In genomic region chr9:136867480-136867879, GRCh38 we compare ENCODE assay signal across 12 cellular contexts. TPM values are rescaled to one million over a fixed set of nuclear protein-coding genes. Genes with fewer than 3 reads are reported as not detected.
A peak's percentile ranks its signal among the peaks of the same experiment; 100 is the strongest.
DNase-seq lines count a peak whose midpoint lies in the region; ATAC-seq and TF ChIP-seq lines count a peak whose summit lies in the region.
"Had no signal": no experiment of that assay in that cellular context is flagged by ENCODE, and none has a peak within 500 bp of the region (broad histone marks: within the 10 kb centered on the region; RNA-seq: fewer than 3 reads in every experiment).

No MANE protein-coding gene starts in this region.

- no peak overlapping the region for H3K4me3 ChIP-seq in suprapubic skin

- no peaks in the 10 kb centered on the region for H3K27me3 ChIP-seq in suprapubic skin
- H3K27me3 ChIP-seq: Peyer's patch, stomach had no signal

- H3K4me1 ChIP-seq in suprapubic skin: peaks cover 29% of the 10 kb centered on the region

- H3K36me3 Mint-ChIP-seq in stimulated activated naive CD8-positive, alpha-beta T cell treated with anti-CD3 and anti-CD28 coated beads, Interleukin-15, Interleukin-2, amounts not matched to agents 100 ng/mL and 50 ng/mL, for 24 hours (ENCODE audit: low read depth): peaks cover 13% of the 10 kb centered on the region
- H3K36me3 Mint-ChIP-seq in activated CD8-positive, alpha-beta T cell treated with anti-CD3 and anti-CD28 coated beads for 36 hours (ENCODE audit: low read depth): peaks cover 15% of the 10 kb centered on the region
- H3K36me3 Mint-ChIP-seq in memory B cell: peaks cover 5% of the 10 kb centered on the region

- no peak for TF ChIP-seq EP300 in suprapubic skin (IDR thresholded peaks at IDR 0.05)

- peak overlapping the region; percentile 74 for H3K4me3 Mint-ChIP-seq in stimulated activated naive CD8-positive, alpha-beta T cell treated with anti-CD3 and anti-CD28 coated beads, Interleukin-15, Interleukin-2, amounts not matched to agents 100 ng/mL and 50 ng/mL, for 24 hours
- H3K4me3 Mint-ChIP-seq in activated CD8-positive, alpha-beta T cell treated with anti-CD3 and anti-CD28 coated beads for 36 hours: peak overlapping the region; percentile 69
- H3K4me3 Mint-ChIP-seq in memory B cell: peak overlapping the region; percentile 21

- 95% methylated on average over 18 of the region's 18 CpGs for WGBS in suprapubic skin

- H3K27ac ChIP-seq in suprapubic skin: no peak overlapping the region

- intact Hi-C loops in activated CD8-positive, alpha-beta T cell treated with anti-CD3 and anti-CD28 coated beads for 36 hours (cut with micrococcal nuclease): no loop called here

- no peak overlapping the region for H3K27ac Mint-ChIP-seq in stimulated activated naive CD8-positive, alpha-beta T cell treated with anti-CD3 and anti-CD28 coated beads, Interleukin-15, Interleukin-2, amounts not matched to agents 100 ng/mL and 50 ng/mL, for 24 hours
- H3K27ac Mint-ChIP-seq in activated CD8-positive, alpha-beta T cell treated with anti-CD3 and anti-CD28 coated beads for 36 hours: peak overlapping the region; percentile 66
- H3K27ac Mint-ChIP-seq in memory B cell: no peak overlapping the region

- H3K9me3 Mint-ChIP-seq in stimulated activated naive CD8-positive, alpha-beta T cell treated with anti-CD3 and anti-CD28 coated beads, Interleukin-15, Interleukin-2, amounts not matched to agents 100 ng/mL and 50 ng/mL, for 24 hours: no peaks in the 10 kb centered on the region
- H3K9me3 Mint-ChIP-seq in activated CD8-positive, alpha-beta T cell treated with anti-CD3 and anti-CD28 coated beads for 36 hours: peaks cover under 1% of the 10 kb centered on the region
- no peaks in the 10 kb centered on the region for H3K9me3 Mint-ChIP-seq in memory B cell

- no peak for DNase-seq in stimulated activated naive CD8-positive, alpha-beta T cell treated with anti-CD3 and anti-CD28 coated beads, Interleukin-15, Interleukin-2, amounts not matched to agents 100 U/mL and 50 U/mL, for 24 hours
- DNase-seq in activated CD8-positive, alpha-beta T cell treated with anti-CD3 and anti-CD28 coated beads for 36 hours: no peak
- no peak for DNase-seq in memory B cell (ENCODE audit: low spot score in 2 of 2)
- no peak for DNase-seq in superior temporal gyrus (ENCODE audit: extremely low spot score)
- no peak for DNase-seq in suprapubic skin (ENCODE audit: low spot score in 2 of 2)
- no peak for DNase-seq in GM19238 (ENCODE audit: insufficient read length, low spot score)
- DNase-seq: NCI-H1048; stimulated activated CD4-positive, alpha-beta T cell treated with anti-CD3 and anti-CD28 coated beads, Interleukin-4, amount 100 ng/mL, for 1 hour; stomach had no signal

- no peak for TF ChIP-seq CTCF in activated CD8-positive, alpha-beta T cell treated with anti-CD3 and anti-CD28 coated beads for 36 hours (IDR thresholded peaks at IDR 0.05)
- no peak for TF ChIP-seq CTCF in suprapubic skin (IDR thresholded peaks at IDR 0.05)

- CTCF ChIA-PET in activated CD8-positive, alpha-beta T cell treated with anti-CD3 and anti-CD28 coated beads for 36 hours (lab: Charles Lee): interaction anchor here (1.2 to 1.8 kb wide), 2 partner anchors 25 to 75 kb away, joined by 3 to 5 read pairs; partner anchors contain the start of gene AJM1

- POLR2A ChIA-PET in activated CD8-positive, alpha-beta T cell treated with anti-CD3 and anti-CD28 coated beads for 36 hours (lab: Charles Lee): interaction anchor here (0.9 to 2.0 kb wide), 3 partner anchors 8 to 15 kb away, joined by 3 to 6 read pairs (median 5); no protein-coding TSS in a partner anchor

- H3K9me3 ChIP-seq in suprapubic skin: no peaks in the 10 kb centered on the region

- H3K27me3 Mint-ChIP-seq in stimulated activated naive CD8-positive, alpha-beta T cell treated with anti-CD3 and anti-CD28 coated beads, Interleukin-15, Interleukin-2, amounts not matched to agents 100 ng/mL and 50 ng/mL, for 24 hours: no peaks in the 10 kb centered on the region
- no peaks in the 10 kb centered on the region for H3K27me3 Mint-ChIP-seq in activated CD8-positive, alpha-beta T cell treated with anti-CD3 and anti-CD28 coated beads for 36 hours
- no peaks in the 10 kb centered on the region for H3K27me3 Mint-ChIP-seq in memory B cell

- no peak for ATAC-seq in stimulated activated naive CD8-positive, alpha-beta T cell treated with anti-CD3 and anti-CD28 coated beads, Interleukin-15, Interleukin-2, amounts not matched to agents 100 U/mL and 50 U/mL, for 24 hours
- ATAC-seq in activated CD8-positive, alpha-beta T cell treated with anti-CD3 and anti-CD28 coated beads for 36 hours: no peak
- ATAC-seq in memory B cell (ENCODE audit: low read depth) (no peak), HG03097 (IDR thresholded peaks at IDR 0.05; ENCODE audit: low FRiP score, unreplicated experiment) (no peak)

- H3K4me1 Mint-ChIP-seq in stimulated activated naive CD8-positive, alpha-beta T cell treated with anti-CD3 and anti-CD28 coated beads, Interleukin-15, Interleukin-2, amounts not matched to agents 100 ng/mL and 50 ng/mL, for 24 hours (ENCODE audit: low read depth): peaks cover 18% of the 10 kb centered on the region
- H3K4me1 Mint-ChIP-seq in activated CD8-positive, alpha-beta T cell treated with anti-CD3 and anti-CD28 coated beads for 36 hours (ENCODE audit: low read depth): peaks cover 10% of the 10 kb centered on the region
- H3K4me1 Mint-ChIP-seq in memory B cell: peaks cover 10% of the 10 kb centered on the region

- H3K36me3 ChIP-seq in suprapubic skin: peaks cover 12% of the 10 kb centered on the region

- TF ChIP-seq POLR2A in suprapubic skin (IDR thresholded peaks at IDR 0.05): no peak

RNA-seq across cellular contexts. Expression of gene EDF1, which starts 1.4 kb away (rescaled TPM):
- total RNA-seq in activated CD8-positive, alpha-beta T cell treated with anti-CD3 and anti-CD28 coated beads for 36 hours: 100 to 1,000 TPM; 254 to 270 TPM
- total RNA-seq in suprapubic skin: 100 to 1,000 TPM; 236 to 328 (median 311) TPM

RNA-seq across cellular contexts. Expression of gene MAMDC4, which starts 15.3 kb away (rescaled TPM):
- total RNA-seq in activated CD8-positive, alpha-beta T cell treated with anti-CD3 and anti-CD28 coated beads for 36 hours: 10 to 100 TPM; 18.5 to 19.1 TPM
- total RNA-seq in suprapubic skin: 1 to 10 TPM; 1.3 to 3.9 (median 1.8) TPM

RNA-seq across cellular contexts. Expression of gene PHPT1, which starts 18.3 kb away (rescaled TPM):
- 100 to 1,000 TPM; 123 to 124 TPM for total RNA-seq in activated CD8-positive, alpha-beta T cell treated with anti-CD3 and anti-CD28 coated beads for 36 hours
- total RNA-seq in suprapubic skin: 10 to 100 TPM; 41.9 to 64.2 (median 46.6) TPM

RNA-seq across cellular contexts. Expression of gene TRAF2, which starts 18.8 kb away (rescaled TPM):
- total RNA-seq in activated CD8-positive, alpha-beta T cell treated with anti-CD3 and anti-CD28 coated beads for 36 hours: 10 to 100 TPM; 34.8 to 40.5 TPM
- total RNA-seq in suprapubic skin: 10 to 100 TPM in 2 of 4 donors, 1 to 10 TPM in 2; 8.6 to 16.1 (median 10.5) TPM

RNA-seq across cellular contexts. Expression of gene AJM1, which starts 25.2 kb away (rescaled TPM):
- total RNA-seq in activated CD8-positive, alpha-beta T cell treated with anti-CD3 and anti-CD28 coated beads for 36 hours: 1 to 10 TPM; 5.8 to 6.4 TPM
- total RNA-seq in suprapubic skin: 1 to 10 TPM; 1.6 to 3.1 (median 2.2) TPM

Comparison
In these comparisons a context has a peak if more than half of its experiments do, and no peak if none do; other contexts are left out.
1. H3K4me3 Mint-ChIP-seq: peak in every context shown above with its lines; median percentile 74 in stimulated activated naive CD8-positive, alpha-beta T cell treated with anti-CD3 and anti-CD28 coated beads, Interleukin-15, Interleukin-2, amounts not matched to agents 100 ng/mL and 50 ng/mL, for 24 hours; 69 in activated CD8-positive, alpha-beta T cell treated with anti-CD3 and anti-CD28 coated beads for 36 hours; 21 in memory B cell.